ENCODE assay signal across 8 cellular contexts in genomic region chr4:112234952-112235609, GRCh38. TPM values are rescaled to one million over a fixed set of nuclear protein-coding genes. Genes with fewer than 3 reads are reported as not detected.
A peak's percentile ranks its signal among the peaks of the same experiment; 100 is the strongest.
DNase-seq lines count a peak whose midpoint lies in the region; ATAC-seq and TF ChIP-seq lines count a peak whose summit lies in the region.

No MANE protein-coding gene starts in this region.

- no peak overlapping the region for H3K4me3 ChIP-seq in KMS-11 (IDR thresholded peaks at IDR 0.05; ENCODE audit: insufficient read depth, low read depth, low read length)
- H3K4me3 ChIP-seq in SK-N-SH (ENCODE audit: low read depth in 2 of 2, low read length in 1 of 2) = peak overlapping the region in 1 of 2 experiments; percentile 30; a peak in 1 of 4 replicates
- H3K4me3 ChIP-seq in brain microvascular endothelial cell (ENCODE audit: low read depth, low read length) = no peak overlapping the region

- POLR2A ChIA-PET in SK-N-SH (lab: Yijun Ruan, JAX) = no interaction called here

- no peaks in the 10 kb centered on the region for H3K9me2 ChIP-seq in SK-N-SH

- no peak overlapping the region for H3K9ac ChIP-seq in KMS-11
- no peak overlapping the region for H3K9ac ChIP-seq in SK-N-SH

- peak; percentile 79 for TF ChIP-seq RAD21 in SK-N-SH (IDR thresholded peaks at IDR 0.05; ENCODE audit: low read length)

- H3K27ac ChIP-seq in KMS-11 = no peak overlapping the region
- H3K27ac ChIP-seq in SK-N-SH (ENCODE audit: low read depth in 2 of 2, low read length in 1 of 2) = peak overlapping the region in 1 of 2 experiments; percentile 30; a peak in 1 of 4 replicates
- no peak overlapping the region for H3K27ac ChIP-seq in brain microvascular endothelial cell

- H4K20me1 ChIP-seq in KMS-11 (ENCODE audit: insufficient read depth) (0 out of 2 replicates have a peak, but pooled peaks cover 4% of the 10 kb centered on the region), SK-N-SH (ENCODE audit: insufficient read depth) (no peaks in the 10 kb centered on the region; the same call in 1 of the 2 replicates)

- H3K9me3 ChIP-seq in SK-N-SH = no peaks in the 10 kb centered on the region

- H3K27me3 ChIP-seq in KMS-11 (ENCODE audit: insufficient read depth, low read depth) = no peaks in the 10 kb centered on the region
- no peaks in the 10 kb centered on the region for H3K27me3 ChIP-seq in SK-N-SH (ENCODE audit: insufficient read depth)
- no peaks in the 10 kb centered on the region for H3K27me3 ChIP-seq in brain microvascular endothelial cell (replicated peaks)

- WGBS in SK-N-SH (ENCODE audit: low lambda C conversion rate) = 36% methylated on average over 3 of the region's 3 CpGs

- in situ Hi-C loops in brain microvascular endothelial cell (cut with HindIII; ENCODE audit: low pct_ligation_motif_present, low sequenced_read_pairs) = no loop called here

- TF ChIP-seq EP300 in SK-N-SH (IDR thresholded peaks at IDR 0.05; ENCODE audit: borderline replicate concordance in 1 of 2, low read depth in 1 of 2, low read length in 1 of 2) = no peak

- H3K36me3 ChIP-seq in KMS-11 (ENCODE audit: insufficient read depth) (no peaks in the 10 kb centered on the region), SK-N-SH (replicated peaks in 1 of 2; ENCODE audit: control insufficient read depth in 1 of 2, insufficient read depth in 2 of 2, low read length in 1 of 2) (no peaks in the 10 kb centered on the region), brain microvascular endothelial cell (replicated peaks) (no peaks in the 10 kb centered on the region)

- H3K79me2 ChIP-seq in KMS-11 (ENCODE audit: insufficient read depth, low read depth) (peaks cover 52% of the 10 kb centered on the region; the same call in 1 of the 2 replicates), SK-N-SH (ENCODE audit: insufficient read depth) (peaks cover 63% of the 10 kb centered on the region)

- peaks cover 16% of the 10 kb centered on the region for H3F3A ChIP-seq in SK-N-SH (replicated peaks; ENCODE audit: insufficient read depth)

- DNase-seq in EL (peak; percentile 86), SK-N-SH (peak; percentile 48), brain microvascular endothelial cell (peak; percentile 84), iPS-NIHi7 (ENCODE audit: extremely low spot score) (peak; percentile 52), left lobe of liver (ENCODE audit: low spot score) (no peak)
- DNase-seq in stimulated activated CD4-positive, alpha-beta T cell treated with anti-CD3 and anti-CD28 coated beads, Interleukin-2, amount 100 ng/mL, for 4 hours (ENCODE audit: low read depth) = peak; percentile 57

- TF ChIP-seq CTCF in KMS-11 (conservative IDR thresholded peaks at IDR 0.05; ENCODE audit: low read depth, low read length) (peak; percentile 78), SK-N-SH (IDR thresholded peaks at IDR 0.05) (peak; percentile 93), brain microvascular endothelial cell (IDR thresholded peaks at IDR 0.05; ENCODE audit: low read depth, low read length, missing control alignments) (peak; percentile 87)

- H2AFZ ChIP-seq in KMS-11 (ENCODE audit: low read depth) = no peak overlapping the region
- H2AFZ ChIP-seq in SK-N-SH (ENCODE audit: low read depth) = no peak overlapping the region; the same call in 1 of the 2 replicates

- H3K4me2 ChIP-seq in KMS-11 (peak overlapping the region; percentile 61; the same call in 1 of the 2 replicates), SK-N-SH (no peak overlapping the region)

- peaks cover 40% of the 10 kb centered on the region for H3K4me1 ChIP-seq in KMS-11 (ENCODE audit: low read depth, poor library complexity, severe bottlenecking)
- peaks cover 4 to 7% of the 10 kb centered on the region in 2 experiments; a peak in 3 of 4 replicates for H3K4me1 ChIP-seq in SK-N-SH (ENCODE audit: control insufficient read depth in 1 of 2, insufficient read depth in 2 of 2, low read depth in 1 of 2, low read length in 1 of 2)

- CTCF ChIA-PET in SK-N-SH (lab: Yijun Ruan, JAX) = interaction anchor here (0.7 to 7.1 kb wide), 16 partner anchors 8 to 1581 kb away, joined by 3 to 74 read pairs (median 4); no protein-coding TSS in a partner anchor

- ATAC-seq in GM19452 (IDR thresholded peaks at IDR 0.05; ENCODE audit: unreplicated experiment) = no peak
- ATAC-seq in left lobe of liver = no peak

TF ChIP-seq in SK-N-SH, 30 proteins besides CTCF, POLR2A, EP300 and RAD21:
- TF ChIP-seq YY1 (IDR thresholded peaks at IDR 0.05; ENCODE audit: low read depth) = no peak
- peak; percentile 64 for TF ChIP-seq JUND (IDR thresholded peaks at IDR 0.05)
- no peak for TF ChIP-seq USF1 (IDR thresholded peaks at IDR 0.05; ENCODE audit: borderline replicate concordance, low read depth)
- TF ChIP-seq TAF1 (IDR thresholded peaks at IDR 0.05; ENCODE audit: borderline replicate concordance, low read depth, low read length) = no peak
- no peak for TF ChIP-seq RXRA (IDR thresholded peaks at IDR 0.05; ENCODE audit: borderline replicate concordance, low read depth)
- no peak for TF ChIP-seq MAX (IDR thresholded peaks at IDR 0.05; ENCODE audit: low read depth)
- peak; percentile 81 for TF ChIP-seq SMC3 (IDR thresholded peaks at IDR 0.05; ENCODE audit: low read depth, low read length)
- peak; percentile 82 for TF ChIP-seq FOSL2 (IDR thresholded peaks at IDR 0.05; ENCODE audit: borderline replicate concordance, low read depth)

RNA-seq across cellular contexts. Expression of gene AP1AR, which starts 3.5 kb away (rescaled TPM):
- 8.5 and 11.4 TPM in 2 replicates for polyA plus RNA-seq in SK-N-SH (2012; rRNA removed)
- 11.5 and 16.6 TPM in 2 replicates for polyA plus RNA-seq in SK-N-SH (2012; cell fraction: cytosol; rRNA removed)
- 9.7 and 10.1 TPM in 2 replicates for polyA plus RNA-seq in SK-N-SH (2012; cell fraction: nucleus; rRNA removed)
- total RNA-seq in left lobe of liver = 13.4 TPM

RNA-seq across cellular contexts. Expression of gene TIFA, which starts 50.6 kb away (rescaled TPM):
- 1.8 and 2.3 TPM in 2 replicates for polyA plus RNA-seq in SK-N-SH (2012; rRNA removed)
- polyA plus RNA-seq in SK-N-SH (2012; cell fraction: cytosol; rRNA removed) = 3.2 and 3.4 TPM in 2 replicates
- polyA plus RNA-seq in SK-N-SH (2012; cell fraction: nucleus; rRNA removed) = 0.36 and 1.2 TPM in 2 replicates
- 4.6 TPM for total RNA-seq in left lobe of liver
